In the genomic region with DNA sequence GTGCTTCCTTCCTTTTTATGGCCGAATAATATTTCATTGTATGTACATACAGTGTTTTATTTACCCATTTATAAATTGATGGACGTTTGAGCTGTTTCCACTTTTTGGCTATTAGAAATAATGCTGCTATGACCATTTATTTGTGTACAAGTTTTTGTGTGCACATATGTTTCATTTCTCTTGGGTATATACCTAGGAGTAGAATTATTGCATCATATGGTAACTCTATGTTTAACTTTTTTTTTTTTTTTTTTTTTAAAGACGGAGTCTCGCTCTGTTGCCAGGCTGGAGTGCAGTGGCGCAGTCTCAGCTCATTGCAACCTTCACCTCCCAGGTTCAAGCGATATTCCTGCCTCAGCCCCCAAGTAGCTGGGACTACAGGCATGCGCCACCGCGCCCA, we compare ENCODE assay signal across 3 cellular contexts.
TF ChIP-seq lines count a peak whose summit lies in the region.

No MANE protein-coding gene starts in this region.

TF ChIP-seq in HEK293, 187 proteins besides CTCF, POLR2A, EP300 and RAD21:
- TF ChIP-seq ZNF785 (tag by site-specific recombination; IDR thresholded peaks at IDR 0.05) (no peak), ZNF146 (tag by site-specific recombination; IDR thresholded peaks at IDR 0.05) (peak; percentile 60; the same call in 1 of the 2 replicates), GLIS2 (tag by site-specific recombination; IDR thresholded peaks at IDR 0.05) (no peak), ZNF223 (tag by site-specific recombination; IDR thresholded peaks at IDR 0.05) (no peak), ZNF366 (tag by site-specific recombination; conservative IDR thresholded peaks at IDR 0.05) (no peak), ZNF514 (tag by site-specific recombination; IDR thresholded peaks at IDR 0.05) (no peak)

TF ChIP-seq in IMR-90, 13 proteins besides CTCF, POLR2A, EP300 and RAD21:
- TF ChIP-seq CEBPB (IDR thresholded peaks at IDR 0.05; ENCODE audit: low read depth, low read length) (peak; percentile 39; the same call in 1 of the 2 replicates), SMC3 (IDR thresholded peaks at IDR 0.05; ENCODE audit: low read depth, low read length) (no peak)
TF ChIP-seq in IMR-90: peak in this region for 1.

TF ChIP-seq in K562, 482 proteins besides CTCF, POLR2A, EP300 and RAD21:
- TF ChIP-seq CBX1 (IDR thresholded peaks at IDR 0.05; ENCODE audit: low read depth) (no peak), ZNF224 (CRISPR knock-in tag; IDR thresholded peaks at IDR 0.05) (no peak), ELF4 (CRISPR knock-in tag; IDR thresholded peaks at IDR 0.05) (no peak), CEBPG (CRISPR knock-in tag; IDR thresholded peaks at IDR 0.05) (no peak), CEBPG (tag; conservative IDR thresholded peaks at IDR 0.05 in 1 of 2, IDR thresholded peaks at IDR 0.05 in 1 of 2) (peak; percentile 51 to 82), PRMT5 (CRISPR knock-in tag; IDR thresholded peaks at IDR 0.05) (no peak), CEBPB (tag; IDR thresholded peaks at IDR 0.05) (peak; percentile 43; the same call in 1 of the 2 replicates), RUNX1 (IDR thresholded peaks at IDR 0.05; ENCODE audit: low read depth) (no peak)
- TF ChIP-seq, protein P1, sequence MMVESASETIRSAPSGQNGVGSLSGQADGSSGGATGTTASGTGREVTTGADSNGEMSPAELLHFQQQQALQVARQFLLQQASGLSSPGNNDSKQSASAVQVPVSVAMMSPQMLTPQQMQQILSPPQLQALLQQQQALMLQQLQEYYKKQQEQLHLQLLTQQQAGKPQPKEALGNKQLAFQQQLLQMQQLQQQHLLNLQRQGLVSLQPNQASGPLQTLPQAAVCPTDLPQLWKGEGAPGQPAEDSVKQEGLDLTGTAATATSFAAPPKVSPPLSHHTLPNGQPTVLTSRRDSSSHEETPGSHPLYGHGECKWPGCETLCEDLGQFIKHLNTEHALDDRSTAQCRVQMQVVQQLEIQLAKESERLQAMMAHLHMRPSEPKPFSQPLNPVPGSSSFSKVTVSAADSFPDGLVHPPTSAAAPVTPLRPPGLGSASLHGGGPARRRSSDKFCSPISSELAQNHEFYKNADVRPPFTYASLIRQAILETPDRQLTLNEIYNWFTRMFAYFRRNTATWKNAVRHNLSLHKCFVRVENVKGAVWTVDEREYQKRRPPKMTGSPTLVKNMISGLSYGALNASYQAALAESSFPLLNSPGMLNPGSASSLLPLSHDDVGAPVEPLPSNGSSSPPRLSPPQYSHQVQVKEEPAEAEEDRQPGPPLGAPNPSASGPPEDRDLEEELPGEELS (CRISPR knock-in tag; IDR thresholded peaks at IDR 0.05; ENCODE audit: borderline replicate concordance) = no peak
- TF ChIP-seq, protein P2, sequence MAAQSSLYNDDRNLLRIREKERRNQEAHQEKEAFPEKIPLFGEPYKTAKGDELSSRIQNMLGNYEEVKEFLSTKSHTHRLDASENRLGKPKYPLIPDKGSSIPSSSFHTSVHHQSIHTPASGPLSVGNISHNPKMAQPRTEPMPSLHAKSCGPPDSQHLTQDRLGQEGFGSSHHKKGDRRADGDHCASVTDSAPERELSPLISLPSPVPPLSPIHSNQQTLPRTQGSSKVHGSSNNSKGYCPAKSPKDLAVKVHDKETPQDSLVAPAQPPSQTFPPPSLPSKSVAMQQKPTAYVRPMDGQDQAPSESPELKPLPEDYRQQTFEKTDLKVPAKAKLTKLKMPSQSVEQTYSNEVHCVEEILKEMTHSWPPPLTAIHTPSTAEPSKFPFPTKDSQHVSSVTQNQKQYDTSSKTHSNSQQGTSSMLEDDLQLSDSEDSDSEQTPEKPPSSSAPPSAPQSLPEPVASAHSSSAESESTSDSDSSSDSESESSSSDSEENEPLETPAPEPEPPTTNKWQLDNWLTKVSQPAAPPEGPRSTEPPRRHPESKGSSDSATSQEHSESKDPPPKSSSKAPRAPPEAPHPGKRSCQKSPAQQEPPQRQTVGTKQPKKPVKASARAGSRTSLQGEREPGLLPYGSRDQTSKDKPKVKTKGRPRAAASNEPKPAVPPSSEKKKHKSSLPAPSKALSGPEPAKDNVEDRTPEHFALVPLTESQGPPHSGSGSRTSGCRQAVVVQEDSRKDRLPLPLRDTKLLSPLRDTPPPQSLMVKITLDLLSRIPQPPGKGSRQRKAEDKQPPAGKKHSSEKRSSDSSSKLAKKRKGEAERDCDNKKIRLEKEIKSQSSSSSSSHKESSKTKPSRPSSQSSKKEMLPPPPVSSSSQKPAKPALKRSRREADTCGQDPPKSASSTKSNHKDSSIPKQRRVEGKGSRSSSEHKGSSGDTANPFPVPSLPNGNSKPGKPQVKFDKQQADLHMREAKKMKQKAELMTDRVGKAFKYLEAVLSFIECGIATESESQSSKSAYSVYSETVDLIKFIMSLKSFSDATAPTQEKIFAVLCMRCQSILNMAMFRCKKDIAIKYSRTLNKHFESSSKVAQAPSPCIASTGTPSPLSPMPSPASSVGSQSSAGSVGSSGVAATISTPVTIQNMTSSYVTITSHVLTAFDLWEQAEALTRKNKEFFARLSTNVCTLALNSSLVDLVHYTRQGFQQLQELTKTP (IDR thresholded peaks at IDR 0.05; ENCODE audit: low read depth in 1 of 2, partially characterized antibody in 2 of 2) = no peak
- TF ChIP-seq, protein P3, sequence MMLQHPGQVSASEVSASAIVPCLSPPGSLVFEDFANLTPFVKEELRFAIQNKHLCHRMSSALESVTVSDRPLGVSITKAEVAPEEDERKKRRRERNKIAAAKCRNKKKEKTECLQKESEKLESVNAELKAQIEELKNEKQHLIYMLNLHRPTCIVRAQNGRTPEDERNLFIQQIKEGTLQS (IDR thresholded peaks at IDR 0.05) = peak; percentile 29; the same call in 1 of the 2 replicates
- TF ChIP-seq, protein P3 (CRISPR knock-in tag; conservative IDR thresholded peaks at IDR 0.05) = no peak
- TF ChIP-seq, protein P4, sequence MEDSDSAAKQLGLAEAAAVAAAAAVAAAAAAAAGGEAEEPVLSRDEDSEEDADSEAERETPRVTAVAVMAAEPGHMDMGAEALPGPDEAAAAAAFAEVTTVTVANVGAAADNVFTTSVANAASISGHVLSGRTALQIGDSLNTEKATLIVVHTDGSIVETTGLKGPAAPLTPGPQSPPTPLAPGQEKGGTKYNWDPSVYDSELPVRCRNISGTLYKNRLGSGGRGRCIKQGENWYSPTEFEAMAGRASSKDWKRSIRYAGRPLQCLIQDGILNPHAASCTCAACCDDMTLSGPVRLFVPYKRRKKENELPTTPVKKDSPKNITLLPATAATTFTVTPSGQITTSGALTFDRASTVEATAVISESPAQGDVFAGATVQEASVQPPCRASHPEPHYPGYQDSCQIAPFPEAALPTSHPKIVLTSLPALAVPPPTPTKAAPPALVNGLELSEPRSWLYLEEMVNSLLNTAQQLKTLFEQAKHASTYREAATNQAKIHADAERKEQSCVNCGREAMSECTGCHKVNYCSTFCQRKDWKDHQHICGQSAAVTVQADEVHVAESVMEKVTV (CRISPR knock-in tag; IDR thresholded peaks at IDR 0.05) = no peak
